In genomic region chr6:54445207-54445606, GRCh38 we compare ENCODE assay signal across 19 cellular contexts.
A peak's percentile ranks its signal among the peaks of the same experiment; 100 is the strongest.
DNase-seq lines count a peak whose midpoint lies in the region; ATAC-seq, FAIRE-seq and TF ChIP-seq lines count a peak whose summit lies in the region.
"Had no signal": no experiment of that assay in that cellular context is flagged by ENCODE, and none has a peak within 500 bp of the region (broad histone marks: within the 10 kb centered on the region; RNA-seq: fewer than 3 reads in every experiment).

No MANE protein-coding gene starts in this region.

- no peak overlapping the region for H3K4me3 ChIP-seq in GM23248
- H3K4me3 ChIP-seq in PC-3 (ENCODE audit: low read length): no peak overlapping the region
- no peak overlapping the region for H3K4me3 ChIP-seq in effector memory CD4-positive, alpha-beta T cell (ENCODE audit: insufficient read depth, low read depth, low read length, poor library complexity, severe bottlenecking)
- H3K4me3 ChIP-seq in OCI-LY7 (ENCODE audit: low read depth, low read length, poor library complexity, severe bottlenecking): no peak overlapping the region
- H3K4me3 ChIP-seq: GM12878 had no signal

- H3K27ac ChIP-seq in GM23248 (no peak overlapping the region), PC-3 (ENCODE audit: low read length) (no peak overlapping the region), OCI-LY7 (ENCODE audit: low read depth, low read length, poor library complexity, severe bottlenecking) (no peak overlapping the region)
- no peak overlapping the region for H3K27ac ChIP-seq in effector memory CD4-positive, alpha-beta T cell (ENCODE audit: insufficient read depth, low read length, poor library complexity, severe bottlenecking)

- in situ Hi-C loops in GM23248 (cut with MboI): no loop called here

- H3K9me2 ChIP-seq in GM23248 (ENCODE audit: insufficient read depth): no peaks in the 10 kb centered on the region
- no peaks in the 10 kb centered on the region for H3K9me2 ChIP-seq in PC-3 (replicated peaks; ENCODE audit: low read length)
- no peaks in the 10 kb centered on the region for H3K9me2 ChIP-seq in OCI-LY7 (ENCODE audit: insufficient read depth, low read length)

- H3K9me3 ChIP-seq in GM23248 (ENCODE audit: low read depth) (no peaks in the 10 kb centered on the region), PC-3 (ENCODE audit: low read length) (no peaks in the 10 kb centered on the region), OCI-LY7 (ENCODE audit: low read length) (no peaks in the 10 kb centered on the region)
- H3K9me3 ChIP-seq in effector memory CD4-positive, alpha-beta T cell (ENCODE audit: control insufficient read depth, low read length): no peaks in the 10 kb centered on the region
- H3K9me3 ChIP-seq: Caco-2 had no signal

- H3K79me2 ChIP-seq in GM23248 (ENCODE audit: insufficient read depth) (no peaks in the 10 kb centered on the region), PC-3 (ENCODE audit: low read length) (no peaks in the 10 kb centered on the region), OCI-LY7 (ENCODE audit: insufficient read depth, low read depth, low read length) (no peaks in the 10 kb centered on the region)

- peak; percentile 49 for FAIRE-seq in colon (lab: Jason Lieb, UNC)
- FAIRE-seq: GM12878, GM18507, H1 had no signal

- CTCF ChIA-PET in PC-3 (lab: Charles Lee): no interaction called here
- CTCF ChIA-PET in OCI-LY7 (lab: Charles Lee; ENCODE audit: unreplicated experiment): no interaction called here

- no peak overlapping the region for H3K4me2 ChIP-seq in GM23248 (ENCODE audit: unreplicated experiment)
- H3K4me2 ChIP-seq in PC-3 (ENCODE audit: low read length): no peak overlapping the region
- H3K4me2 ChIP-seq in OCI-LY7 (ENCODE audit: low read length): no peak overlapping the region

- H3K27me3 ChIP-seq in GM23248 (replicated peaks; ENCODE audit: insufficient read depth) (no peaks in the 10 kb centered on the region), PC-3 (ENCODE audit: low read length) (no peaks in the 10 kb centered on the region)
- H3K27me3 ChIP-seq in effector memory CD4-positive, alpha-beta T cell (replicated peaks; ENCODE audit: control insufficient read depth, insufficient read depth, low read length, poor library complexity, severe bottlenecking): no peaks in the 10 kb centered on the region

- H3K4me1 ChIP-seq in GM23248 (ENCODE audit: insufficient read depth) (no peaks in the 10 kb centered on the region), PC-3 (ENCODE audit: insufficient read depth, low read length) (peaks cover 8% of the 10 kb centered on the region; the same call in 1 of the 2 replicates), OCI-LY7 (ENCODE audit: insufficient read depth, low read length, poor library complexity, severe bottlenecking) (no peaks in the 10 kb centered on the region)
- no peaks in the 10 kb centered on the region for H3K4me1 ChIP-seq in effector memory CD4-positive, alpha-beta T cell (ENCODE audit: control insufficient read depth, insufficient read depth, low read length, poor library complexity, severe bottlenecking)
- H3K4me1 ChIP-seq: Caco-2 had no signal

- TF ChIP-seq CTCF in PC-3 (conservative IDR thresholded peaks at IDR 0.05; ENCODE audit: low read depth, low read length) (no peak), OCI-LY7 (conservative IDR thresholded peaks at IDR 0.05; ENCODE audit: low read length) (no peak)

- POLR2A ChIA-PET in PC-3 (lab: Charles Lee; ENCODE audit: unreplicated experiment) (no interaction called here), OCI-LY7 (lab: Charles Lee) (no interaction called here)

- no peak overlapping the region for H2AFZ ChIP-seq in GM23248
- no peak overlapping the region for H2AFZ ChIP-seq in PC-3 (ENCODE audit: low read length)
- H2AFZ ChIP-seq in OCI-LY7 (ENCODE audit: low read length): no peak overlapping the region

- BruUV-seq in PC-3 (replicated peaks; lab: Mats Ljungman, UMichigan): no TSS peak
- no TSS peak for BruUV-seq in OCI-LY7 (replicated peaks; lab: Mats Ljungman, UMichigan)

- intact Hi-C loops in PC-3 (cut with micrococcal nuclease): no loop called here
- intact Hi-C loops in OCI-LY7 (cut with micrococcal nuclease; ENCODE audit: unreplicated experiment): no loop called here

- no peaks in the 10 kb centered on the region for H3K36me3 ChIP-seq in GM23248 (ENCODE audit: low read depth)
- H3K36me3 ChIP-seq in PC-3 (ENCODE audit: low read depth, low read length): no peaks in the 10 kb centered on the region
- no peaks in the 10 kb centered on the region for H3K36me3 ChIP-seq in effector memory CD4-positive, alpha-beta T cell (ENCODE audit: control insufficient read depth, insufficient read depth, low read length)
- H3K36me3 ChIP-seq in OCI-LY7 (ENCODE audit: insufficient read depth, low read length): no peaks in the 10 kb centered on the region

- peak; percentile 60 for ATAC-seq in PC-3
- ATAC-seq: GM12878 had no signal

- H3F3A ChIP-seq in GM23248 (ENCODE audit: insufficient read depth): no peaks in the 10 kb centered on the region
- no peaks in the 10 kb centered on the region for H3F3A ChIP-seq in PC-3 (ENCODE audit: low read length, unreplicated experiment)

- DNase-seq in GM23248 (peak; percentile 21), PC-3 (peak; percentile 5), iris pigment epithelial cell (ENCODE audit: low read depth) (peak; percentile 2), NOMO-1 treated with DMSO at 0.1 percent for 48 hours (lab: John Stamatoyannopoulos, UW; ENCODE audit: unreplicated experiment) (no peak), OCI-LY7 (ENCODE audit: low spot score) (no peak)
- DNase-seq in effector memory CD4-positive, alpha-beta T cell: no peak
- no peak for DNase-seq in activated effector memory CD4-positive, alpha-beta T cell treated with Interleukin-2 at 50 U/mL for 16 hours
- DNase-seq: C1 segment of cervical spinal cord; Caco-2; CD4-positive, alpha-beta memory T cell; DMS153; DND-41; GDM1; H7; HCEC 1CT had no signal

- H3K9ac ChIP-seq in GM23248 (no peak overlapping the region), PC-3 (ENCODE audit: low read length) (no peak overlapping the region)

- H4K20me1 ChIP-seq in GM23248 (ENCODE audit: insufficient read depth) (no peaks in the 10 kb centered on the region), PC-3 (ENCODE audit: low read length) (no peaks in the 10 kb centered on the region), OCI-LY7 (ENCODE audit: insufficient read depth, low read length) (no peaks in the 10 kb centered on the region)

Comparison
In these comparisons a context has a peak if more than half of its experiments do, and no peak if none do; other contexts are left out.
1. DNase-seq: peak in GM23248 (single experiment), PC-3 (single experiment) and iris pigment epithelial cell (single experiment); none in NOMO-1 treated with DMSO at 0.1 percent for 48 hours (single experiment), effector memory CD4-positive, alpha-beta T cell (0 of 3), OCI-LY7 (single experiment) and activated effector memory CD4-positive, alpha-beta T cell treated with Interleukin-2 at 50 U/mL for 16 hours (single experiment).